In the genomic region with DNA sequence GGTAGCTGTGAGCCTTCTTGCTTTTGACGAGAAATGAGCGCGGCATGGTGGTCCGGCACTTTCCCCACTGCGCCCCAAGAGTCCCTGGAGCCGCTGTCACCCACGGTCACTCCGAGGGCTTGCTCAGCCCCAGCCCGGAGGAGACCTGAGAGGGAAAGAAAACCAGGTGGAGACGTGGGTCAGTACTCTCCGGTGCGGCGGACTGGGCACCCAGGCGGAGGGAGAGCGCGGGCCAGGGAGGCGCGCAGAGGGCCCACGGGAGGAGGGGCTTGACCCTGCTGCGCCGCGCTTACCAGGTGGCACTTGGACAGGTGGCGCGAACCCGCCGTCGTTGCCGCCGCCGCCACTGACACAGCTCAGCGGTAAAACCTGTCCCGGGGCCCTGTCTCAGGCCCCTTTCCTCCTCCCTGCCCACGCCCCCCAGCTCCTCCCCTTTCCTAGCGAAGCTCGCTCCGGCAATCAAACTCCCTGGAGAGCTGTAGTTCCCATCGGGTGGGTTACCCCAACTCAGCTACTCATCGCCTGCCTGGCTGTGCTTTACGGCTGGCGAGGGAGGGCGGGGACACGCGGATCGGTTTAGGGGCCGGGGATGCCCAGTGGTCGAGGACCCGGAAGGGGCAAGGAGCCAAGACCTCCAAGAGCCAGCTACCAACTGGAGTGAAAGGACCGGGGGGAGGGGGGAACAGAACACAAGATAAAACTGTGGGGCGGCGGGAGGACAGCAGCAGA, we compare ENCODE assay signal across 8 cellular contexts. TPM values are rescaled to one million over a fixed set of nuclear protein-coding genes. Genes with fewer than 3 reads are reported as not detected.
A peak's percentile ranks its signal among the peaks of the same experiment; 100 is the strongest.
DNase-seq lines count a peak whose midpoint lies in the region; ATAC-seq and TF ChIP-seq lines count a peak whose summit lies in the region.

No MANE protein-coding gene starts in this region.

- peak overlapping the region; percentile 84 for H3K4me3 ChIP-seq in GM12875 (ENCODE audit: low read depth, low read length)
- H3K4me3 ChIP-seq in Loucy (ENCODE audit: low read length, poor library complexity, severe bottlenecking): peak overlapping the region; percentile 90
- peak overlapping the region; percentile 87 for H3K4me3 ChIP-seq in effector memory CD4-positive, alpha-beta T cell (ENCODE audit: insufficient read depth, low read depth, low read length, poor library complexity, severe bottlenecking)
- peak overlapping the region; percentile 30 to 38 for H3K4me3 ChIP-seq in prostate gland

- peaks cover 43% of the 10 kb centered on the region for H3K4me1 Mint-ChIP-seq in WTC11

- POLR2A ChIA-PET in WTC11 (lab: Charles Lee): interaction anchor here (0.6 to 1.1 kb wide), 2 partner anchors 85 to 348 kb away, joined by 4 to 5 read pairs; a partner anchor contains a TSS

- H3K27ac ChIP-seq in effector memory CD4-positive, alpha-beta T cell (ENCODE audit: insufficient read depth, low read length, poor library complexity, severe bottlenecking): peak overlapping the region; percentile 72
- H3K27ac ChIP-seq in prostate gland: no peak overlapping the region

- 3% methylated on average over 50 of the region's 50 CpGs for WGBS in prostate gland

- no peaks in the 10 kb centered on the region for H3K9me3 Mint-ChIP-seq in WTC11

- H2AFZ ChIP-seq in Loucy (ENCODE audit: low read length): peak overlapping the region; percentile 96

- TF ChIP-seq CTCF in GM12875 (IDR thresholded peaks at IDR 0.05; ENCODE audit: borderline replicate concordance, insufficient read depth, low read depth, low read length) (no peak), Loucy (conservative IDR thresholded peaks at IDR 0.05; ENCODE audit: low read length) (no peak), WTC11 (IDR thresholded peaks at IDR 0.05) (no peak), prostate gland (IDR thresholded peaks at IDR 0.05) (no peak)

- H3K27me3 ChIP-seq in Loucy (ENCODE audit: insufficient read depth, low read length, poor library complexity, severe bottlenecking) (no peaks in the 10 kb centered on the region), prostate gland (replicated peaks; ENCODE audit: insufficient read depth) (peaks cover 53% of the 10 kb centered on the region)
- H3K27me3 ChIP-seq in effector memory CD4-positive, alpha-beta T cell (replicated peaks; ENCODE audit: control insufficient read depth, insufficient read depth, low read length, poor library complexity, severe bottlenecking): no peaks in the 10 kb centered on the region

- DNase-seq in WTC11 (ENCODE audit: low spot score) (peak; percentile 71), prostate gland (ENCODE audit: low spot score) (no peak), amniotic stem cell (lab: John Stamatoyannopoulos, UW) (no peak)
- peak in 2 of 3 donors; percentile 24 to 29 for DNase-seq in effector memory CD4-positive, alpha-beta T cell

- no peaks in the 10 kb centered on the region for H4K20me1 ChIP-seq in Loucy (ENCODE audit: insufficient read depth, low read length, poor library complexity, severe bottlenecking)

- peaks cover 12% of the 10 kb centered on the region for H3K36me3 Mint-ChIP-seq in WTC11

- peaks cover 36% of the 10 kb centered on the region for H3K79me2 ChIP-seq in Loucy (ENCODE audit: insufficient read depth, low read length)

- TF ChIP-seq POLR2A in prostate gland (IDR thresholded peaks at IDR 0.05): no peak

- H3K27me3 Mint-ChIP-seq in WTC11 (ENCODE audit: low read depth): peaks cover 99% of the 10 kb centered on the region

- ATAC-seq in WTC11 (peak; percentile 8), GM21381 (IDR thresholded peaks at IDR 0.05; ENCODE audit: unreplicated experiment) (no peak), HG02642 (IDR thresholded peaks at IDR 0.05; ENCODE audit: poor library complexity, unreplicated experiment) (no peak)

- CTCF ChIA-PET in WTC11 (lab: Charles Lee): interaction anchor here (0.6 kb wide), 1 partner anchor 335 kb away, joined by 4 read pairs; no protein-coding TSS in a partner anchor

- no peaks in the 10 kb centered on the region for H3K9me2 ChIP-seq in Loucy (replicated peaks; ENCODE audit: low read depth, low read length)

- H3K4me3 Mint-ChIP-seq in WTC11: peak overlapping the region; percentile 77

- intact Hi-C loops in prostate gland (cut with DNase I): no loop called here

- H3K4me2 ChIP-seq in Loucy (ENCODE audit: low read depth, low read length, poor library complexity, severe bottlenecking): peak overlapping the region; percentile 95

- no peak overlapping the region for H3K27ac Mint-ChIP-seq in WTC11

- H3K9me3 ChIP-seq in Loucy (ENCODE audit: insufficient read depth, low read depth, low read length) (no peaks in the 10 kb centered on the region), prostate gland (no peaks in the 10 kb centered on the region)
- no peaks in the 10 kb centered on the region for H3K9me3 ChIP-seq in effector memory CD4-positive, alpha-beta T cell (ENCODE audit: control insufficient read depth, low read length)

- H3K36me3 ChIP-seq in Loucy (ENCODE audit: insufficient read depth, low read length): peaks cover 3% of the 10 kb centered on the region; the same call in 1 of the 2 replicates
- no peaks in the 10 kb centered on the region for H3K36me3 ChIP-seq in effector memory CD4-positive, alpha-beta T cell (ENCODE audit: control insufficient read depth, insufficient read depth, low read length)
- no peaks in the 10 kb centered on the region for H3K36me3 ChIP-seq in prostate gland

- peak overlapping the region; percentile 85 for H3K9ac ChIP-seq in Loucy (ENCODE audit: low read depth, low read length, poor library complexity, severe bottlenecking)

- H3K4me1 ChIP-seq in Loucy (ENCODE audit: insufficient read depth, low read length, poor library complexity, severe bottlenecking) (peaks cover 20% of the 10 kb centered on the region), prostate gland (replicated peaks) (peaks cover 17% of the 10 kb centered on the region)
- H3K4me1 ChIP-seq in effector memory CD4-positive, alpha-beta T cell (ENCODE audit: control insufficient read depth, insufficient read depth, low read length, poor library complexity, severe bottlenecking): peaks cover 18% of the 10 kb centered on the region

- H3F3A ChIP-seq in Loucy (ENCODE audit: low read depth): peaks cover 8% of the 10 kb centered on the region; the same call in 1 of the 2 replicates

TF ChIP-seq in WTC11, 78 proteins besides CTCF, POLR2A, EP300 and RAD21 (continues in another document):
- TF ChIP-seq JUN (CRISPR knock-in tag; IDR thresholded peaks at IDR 0.05) (no peak), FOXK1 (CRISPR knock-in tag; IDR thresholded peaks at IDR 0.05) (no peak), NR1H2 (CRISPR knock-in tag; IDR thresholded peaks at IDR 0.05) (no peak), TEAD1 (CRISPR knock-in tag; IDR thresholded peaks at IDR 0.05) (0 out of 2 replicates have a peak, but pooled peaks have one; percentile 15), MYBL2 (CRISPR knock-in tag; IDR thresholded peaks at IDR 0.05) (0 out of 2 replicates have a peak, but pooled peaks have one; percentile 30), ZNF396 (CRISPR knock-in tag; IDR thresholded peaks at IDR 0.05; ENCODE audit: borderline replicate concordance) (no peak), ZNF121 (CRISPR knock-in tag; IDR thresholded peaks at IDR 0.05) (no peak), TCF7 (CRISPR knock-in tag; IDR thresholded peaks at IDR 0.05; ENCODE audit: low read depth) (no peak), HMGA2 (CRISPR knock-in tag; IDR thresholded peaks at IDR 0.05) (no peak)
- TF ChIP-seq, protein P1, sequence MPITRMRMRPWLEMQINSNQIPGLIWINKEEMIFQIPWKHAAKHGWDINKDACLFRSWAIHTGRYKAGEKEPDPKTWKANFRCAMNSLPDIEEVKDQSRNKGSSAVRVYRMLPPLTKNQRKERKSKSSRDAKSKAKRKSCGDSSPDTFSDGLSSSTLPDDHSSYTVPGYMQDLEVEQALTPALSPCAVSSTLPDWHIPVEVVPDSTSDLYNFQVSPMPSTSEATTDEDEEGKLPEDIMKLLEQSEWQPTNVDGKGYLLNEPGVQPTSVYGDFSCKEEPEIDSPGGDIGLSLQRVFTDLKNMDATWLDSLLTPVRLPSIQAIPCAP (CRISPR knock-in tag; IDR thresholded peaks at IDR 0.05): no peak
- TF ChIP-seq, protein P2, sequence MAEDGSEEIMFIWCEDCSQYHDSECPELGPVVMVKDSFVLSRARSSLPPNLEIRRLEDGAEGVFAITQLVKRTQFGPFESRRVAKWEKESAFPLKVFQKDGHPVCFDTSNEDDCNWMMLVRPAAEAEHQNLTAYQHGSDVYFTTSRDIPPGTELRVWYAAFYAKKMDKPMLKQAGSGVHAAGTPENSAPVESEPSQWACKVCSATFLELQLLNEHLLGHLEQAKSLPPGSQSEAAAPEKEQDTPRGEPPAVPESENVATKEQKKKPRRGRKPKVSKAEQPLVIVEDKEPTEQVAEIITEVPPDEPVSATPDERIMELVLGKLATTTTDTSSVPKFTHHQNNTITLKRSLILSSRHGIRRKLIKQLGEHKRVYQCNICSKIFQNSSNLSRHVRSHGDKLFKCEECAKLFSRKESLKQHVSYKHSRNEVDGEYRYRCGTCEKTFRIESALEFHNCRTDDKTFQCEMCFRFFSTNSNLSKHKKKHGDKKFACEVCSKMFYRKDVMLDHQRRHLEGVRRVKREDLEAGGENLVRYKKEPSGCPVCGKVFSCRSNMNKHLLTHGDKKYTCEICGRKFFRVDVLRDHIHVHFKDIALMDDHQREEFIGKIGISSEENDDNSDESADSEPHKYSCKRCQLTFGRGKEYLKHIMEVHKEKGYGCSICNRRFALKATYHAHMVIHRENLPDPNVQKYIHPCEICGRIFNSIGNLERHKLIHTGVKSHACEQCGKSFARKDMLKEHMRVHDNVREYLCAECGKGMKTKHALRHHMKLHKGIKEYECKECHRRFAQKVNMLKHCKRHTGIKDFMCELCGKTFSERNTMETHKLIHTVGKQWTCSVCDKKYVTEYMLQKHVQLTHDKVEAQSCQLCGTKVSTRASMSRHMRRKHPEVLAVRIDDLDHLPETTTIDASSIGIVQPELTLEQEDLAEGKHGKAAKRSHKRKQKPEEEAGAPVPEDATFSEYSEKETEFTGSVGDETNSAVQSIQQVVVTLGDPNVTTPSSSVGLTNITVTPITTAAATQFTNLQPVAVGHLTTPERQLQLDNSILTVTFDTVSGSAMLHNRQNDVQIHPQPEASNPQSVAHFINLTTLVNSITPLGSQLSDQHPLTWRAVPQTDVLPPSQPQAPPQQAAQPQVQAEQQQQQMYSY (CRISPR knock-in tag; IDR thresholded peaks at IDR 0.05): 0 out of 2 replicates have a peak, but pooled peaks have one; percentile 26
- TF ChIP-seq, protein P3, sequence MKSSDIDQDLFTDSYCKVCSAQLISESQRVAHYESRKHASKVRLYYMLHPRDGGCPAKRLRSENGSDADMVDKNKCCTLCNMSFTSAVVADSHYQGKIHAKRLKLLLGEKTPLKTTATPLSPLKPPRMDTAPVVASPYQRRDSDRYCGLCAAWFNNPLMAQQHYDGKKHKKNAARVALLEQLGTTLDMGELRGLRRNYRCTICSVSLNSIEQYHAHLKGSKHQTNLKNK (CRISPR knock-in tag; IDR thresholded peaks at IDR 0.05): no peak

RNA-seq across cellular contexts. Expression of a gene that starts 3.1 kb away (rescaled TPM):
- total RNA-seq in WTC11 (2021) (0.18 to 0.46 TPM (median 0.35 TPM) in 3 replicates), prostate gland (1 to 10 TPM in 1 of 2 donors, under 1 TPM in 1; 0.32 to 2.1 TPM)

Comparison
In these comparisons a context has a peak if more than half of its experiments do, and no peak if none do; other contexts are left out.
1. H3K4me3 ChIP-seq: peak in every context shown above with its lines; median percentile 90 in Loucy; 87 in effector memory CD4-positive, alpha-beta T cell; 84 in GM12875; 34 in prostate gland.
2. DNase-seq: peak in WTC11 (single experiment) and effector memory CD4-positive, alpha-beta T cell (2 of 3); none in prostate gland (single experiment) and amniotic stem cell (single experiment).